Comparison of ENCODE assay signal across 9 cellular contexts in the genomic region with DNA sequence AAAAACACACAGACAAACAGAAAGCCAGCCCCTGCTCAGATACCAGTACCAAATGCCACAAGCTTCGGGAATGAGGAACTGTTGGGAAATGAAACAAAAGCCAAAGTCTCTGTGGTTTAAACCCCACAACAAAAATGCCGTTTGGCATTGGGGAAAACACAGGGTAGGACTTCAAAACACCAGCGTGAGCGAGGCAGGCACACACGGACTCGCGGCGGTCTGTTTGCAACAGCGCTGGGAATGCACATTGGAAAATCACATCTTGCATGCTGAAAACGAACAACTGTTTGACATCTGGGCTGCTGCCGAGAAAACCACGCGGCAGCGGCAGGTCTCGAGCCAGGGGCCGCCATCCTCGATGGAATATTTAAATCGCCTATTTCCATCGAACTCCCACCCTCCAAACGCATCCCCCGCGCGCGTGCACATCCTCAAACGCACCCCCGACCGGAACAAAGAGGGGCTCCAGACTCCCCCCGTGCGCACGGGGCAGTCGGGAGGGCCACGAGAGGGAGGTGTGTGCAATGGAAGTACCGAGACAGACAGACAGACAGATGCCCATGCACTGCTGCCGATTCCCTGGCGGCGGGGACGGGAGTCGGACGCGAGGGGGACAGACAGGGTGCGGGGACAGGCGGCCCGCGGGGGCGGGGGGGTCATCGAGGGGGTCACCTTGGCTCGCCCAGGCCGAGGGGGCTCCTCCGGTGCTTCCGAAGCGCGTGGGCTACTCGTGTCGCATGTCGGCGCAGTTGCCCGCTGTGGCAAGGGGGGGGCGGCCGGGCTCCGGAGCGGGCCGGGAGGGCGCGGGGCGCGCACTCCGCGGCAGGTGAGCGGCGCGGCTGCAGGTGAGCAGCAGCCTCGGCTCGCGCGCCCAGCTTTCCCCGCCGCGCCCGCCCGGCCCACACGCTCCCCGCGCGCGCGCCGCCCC.
DNase-seq lines count a peak whose midpoint lies in the region; FAIRE-seq and TF ChIP-seq lines count a peak whose summit lies in the region.
"Had no signal": no experiment of that assay in that cellular context is flagged by ENCODE, and none has a peak within 500 bp of the region (broad histone marks: within the 10 kb centered on the region; RNA-seq: fewer than 3 reads in every experiment).

A gene with protein sequence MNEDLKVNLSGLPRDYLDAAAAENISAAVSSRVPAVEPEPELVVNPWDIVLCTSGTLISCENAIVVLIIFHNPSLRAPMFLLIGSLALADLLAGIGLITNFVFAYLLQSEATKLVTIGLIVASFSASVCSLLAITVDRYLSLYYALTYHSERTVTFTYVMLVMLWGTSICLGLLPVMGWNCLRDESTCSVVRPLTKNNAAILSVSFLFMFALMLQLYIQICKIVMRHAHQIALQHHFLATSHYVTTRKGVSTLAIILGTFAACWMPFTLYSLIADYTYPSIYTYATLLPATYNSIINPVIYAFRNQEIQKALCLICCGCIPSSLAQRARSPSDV (minus strand): TSS at position 880 of the 928 bp plus-strand sequence. CDS start 959 bp downstream, outside the sequence.

- TF ChIP-seq CTCF in fibroblast of pulmonary artery (IDR thresholded peaks at IDR 0.05; ENCODE audit: low read length, missing control alignments): no peak

- no peak for FAIRE-seq in GM19239 (lab: Jason Lieb, UNC)
- FAIRE-seq: islet of Langerhans had no signal

- no peak within 1 kb of the TSS for H3K4me3 ChIP-seq in fibroblast of pulmonary artery (replicated peaks; ENCODE audit: low read depth, low read length)

- DNase-seq in ELF-1 (ENCODE audit: low read depth, low spot score): peak; percentile 21
- DNase-seq in NCI-H69 (lab: John Stamatoyannopoulos, UW): peak; percentile 10
- DNase-seq in fibroblast of pulmonary artery (ENCODE audit: low read depth): peak; percentile 6
- DNase-seq in putamen (ENCODE audit: low spot score): peak; percentile 8
- DNase-seq in NCI-H510A (lab: John Stamatoyannopoulos, UW): no peak
- DNase-seq in GM19239 (ENCODE audit: insufficient read length, low spot score): no peak
- DNase-seq in NCI-H226: no peak
- DNase-seq in SW 1271 (lab: John Stamatoyannopoulos, UW): no peak

Comparison
In these comparisons a context has a peak if more than half of its experiments do, and no peak if none do; other contexts are left out.
1. DNase-seq: peak in ELF-1 (single experiment), NCI-H69 (single experiment), fibroblast of pulmonary artery (single experiment) and putamen (single experiment); none in NCI-H510A (single experiment), GM19239 (single experiment), NCI-H226 (single experiment) and SW 1271 (0 of 2).